In the genomic region with DNA sequence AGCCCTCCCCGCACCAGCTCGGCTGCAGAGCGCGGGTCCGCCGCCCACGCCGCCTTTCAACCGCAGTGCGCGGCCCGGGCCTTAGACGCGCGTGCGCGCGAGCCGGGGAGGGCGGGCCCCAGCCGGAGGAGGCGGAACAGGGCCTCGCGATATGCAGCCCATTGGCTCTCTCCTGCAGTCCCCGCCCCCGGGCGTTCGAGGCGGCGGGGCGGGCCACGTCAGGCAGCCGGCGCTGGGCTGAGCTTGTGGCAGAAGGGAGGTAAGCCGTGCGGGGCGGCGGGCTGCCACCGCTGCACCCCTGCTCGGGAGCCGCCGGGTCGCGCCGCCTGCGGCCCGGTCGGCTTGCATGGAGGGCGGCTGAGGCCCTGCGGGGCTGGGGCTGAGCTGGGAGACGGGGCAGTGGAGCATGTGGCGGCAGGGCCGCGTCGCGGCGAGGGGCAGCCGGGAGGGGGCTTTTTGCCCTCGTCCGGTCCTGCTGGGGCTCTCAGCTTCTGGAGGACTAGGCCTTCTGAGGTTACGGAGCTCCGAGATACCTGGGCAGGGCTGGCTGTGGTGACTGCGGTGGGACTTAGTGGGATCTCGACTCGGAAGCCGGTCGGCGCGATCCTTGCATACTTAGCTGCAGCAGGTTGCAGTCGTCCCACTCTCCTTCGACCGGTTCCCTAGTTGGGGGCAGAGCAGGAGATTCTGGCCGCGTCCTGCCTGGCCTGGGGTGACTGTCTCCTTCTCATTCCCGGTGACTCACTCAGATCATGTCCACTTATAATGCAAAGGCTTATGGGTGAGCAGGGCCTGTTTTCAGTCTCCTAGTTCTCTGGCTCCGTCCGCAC, we compare ENCODE assay signal across 8 cellular contexts. TPM values are rescaled to one million over a fixed set of nuclear protein-coding genes. Genes with fewer than 3 reads are reported as not detected.
DNase-seq lines count a peak whose midpoint lies in the region; ATAC-seq and TF ChIP-seq lines count a peak whose summit lies in the region.

A gene with protein sequence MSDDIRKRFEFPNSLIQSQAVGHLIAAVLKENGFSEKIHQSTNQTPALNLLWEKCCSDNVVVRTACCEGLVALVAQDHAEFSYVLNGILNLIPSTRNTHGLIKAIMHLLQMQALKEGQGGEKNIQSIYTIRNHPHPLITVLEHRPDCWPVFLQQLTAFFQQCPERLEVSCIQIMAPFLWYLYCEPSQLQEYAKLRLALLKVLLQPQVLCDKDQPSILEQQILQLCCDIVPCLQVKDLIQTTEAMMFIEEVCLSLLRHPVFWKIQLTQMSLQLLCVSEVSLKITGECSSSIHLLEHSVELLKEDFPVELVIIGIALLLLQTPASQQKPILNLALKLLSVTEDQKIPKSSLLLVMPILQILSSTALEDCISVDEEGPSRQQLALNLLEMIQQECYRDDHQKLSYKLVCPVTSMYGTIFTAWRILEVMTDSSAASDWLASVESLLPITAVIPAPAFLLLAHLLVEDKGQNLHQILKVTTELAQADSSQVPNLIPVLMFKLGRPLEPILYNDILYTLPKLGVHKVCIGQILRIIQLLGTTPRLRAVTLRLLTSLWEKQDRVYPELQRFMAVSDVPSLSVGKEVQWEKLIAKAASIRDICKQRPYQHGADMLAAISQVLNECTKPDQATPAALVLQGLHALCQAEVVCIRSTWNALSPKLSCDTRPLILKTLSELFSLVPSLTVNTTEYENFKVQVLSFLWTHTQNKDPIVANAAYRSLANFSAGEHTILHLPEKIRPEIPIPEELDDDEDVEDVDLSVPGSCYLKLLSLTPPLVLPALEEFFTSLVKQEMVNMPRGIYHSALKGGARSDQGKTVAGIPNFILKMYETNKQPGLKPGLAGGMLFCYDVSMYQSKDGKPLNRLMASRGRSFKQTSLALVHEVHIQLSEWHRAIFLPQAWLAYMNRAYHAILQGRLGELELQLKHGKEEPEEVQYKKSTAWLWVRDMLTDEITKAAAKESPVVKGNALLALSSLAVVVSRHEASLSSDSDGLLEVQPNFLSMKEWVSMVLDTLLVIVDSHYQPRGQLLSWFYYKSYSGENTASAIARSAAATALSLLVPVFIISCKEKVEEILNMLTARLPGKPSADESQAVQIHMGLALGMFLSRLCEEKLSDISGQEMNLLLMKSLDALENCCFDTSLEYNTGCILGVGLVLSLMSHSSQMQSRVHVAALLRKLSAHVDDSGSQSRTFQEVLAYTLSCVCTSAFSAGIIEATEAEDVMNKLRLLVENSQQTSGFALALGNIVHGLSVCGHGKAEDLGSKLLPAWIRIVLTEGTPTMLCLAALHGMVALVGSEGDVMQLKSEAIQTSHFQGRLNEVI (N-terminal part only) (plus strand): TSS at position 225 of the 830 bp plus-strand sequence. CDS start 31,095 bp downstream, outside the sequence.

- peak within 1 kb of the TSS; percentile 44 to 83 (median 69); a peak in 21 of 22 replicates for H3K27ac ChIP-seq in BLaER1 treated with 17β-estradiol and CSF1 and Interleukin-3, amounts not matched to agents 10 nM and 100 nM
- H3K27ac ChIP-seq in ectodermal cell (ENCODE audit: insufficient read depth, low read depth, low read length, poor library complexity, severe bottlenecking): peak within 1 kb of the TSS; percentile 77
- H3K27ac ChIP-seq in lung (ENCODE audit: low read depth in 1 of 2, low read length in 1 of 2): peak within 1 kb of the TSS; percentile 98 to 100

- H3K4me3 ChIP-seq in BLaER1 treated with 17β-estradiol and CSF1 and Interleukin-3, amounts not matched to agents 10 nM and 100 nM: peak within 1 kb of the TSS; percentile 74 to 94 (median 85)
- H3K4me3 ChIP-seq in ectodermal cell (ENCODE audit: insufficient read depth, low read depth, low read length): peak within 1 kb of the TSS; percentile 71
- peak within 1 kb of the TSS; percentile 90 for H3K4me3 ChIP-seq in lung

- DNase-seq in NCI-H69 (lab: John Stamatoyannopoulos, UW): peak; percentile 99
- peak; percentile 96 for DNase-seq in activated CD8-positive, alpha-beta T cell treated with anti-CD3 and anti-CD28 coated beads, Interleukin-2, amount 10 ng/mL, durations not matched to agents 7 days and 5 days
- DNase-seq in lung (ENCODE audit: low spot score): peak; percentile 95
- peak; percentile 92 to 93 (median 92) for DNase-seq in stimulated activated CD4-positive, alpha-beta T cell treated with anti-CD3 and anti-CD28 coated beads, TNF-alpha, amount 100 ng/mL, for 4 hours (ENCODE audit: low read depth in 3 of 3)

- H3K27me3 ChIP-seq in BLaER1 treated with 17β-estradiol and CSF1 and Interleukin-3, amounts not matched to agents 10 nM and 100 nM: no peaks in the 10 kb centered on the region; a peak in 1 of 22 replicates
- H3K27me3 ChIP-seq in ectodermal cell (ENCODE audit: control insufficient read depth, insufficient read depth, low read length, poor library complexity, severe bottlenecking): no peaks in the 10 kb centered on the region
- H3K27me3 ChIP-seq in lung (ENCODE audit: control insufficient read depth, insufficient read depth): no peaks in the 10 kb centered on the region

- H3K4me1 Mint-ChIP-seq in activated CD8-positive, alpha-beta T cell treated with anti-CD3 and anti-CD28 coated beads, Interleukin-2, amount 10 ng/mL, durations not matched to agents 7 days and 5 days (ENCODE audit: low read depth): peaks cover 20% of the 10 kb centered on the region

- WGBS in ectodermal cell, 2 experiments: 1% methylated on average over 77 of the region's 77 CpGs
- WGBS in lung, 2 donors: 0% methylated on average over 74 to 77 of the region's 77 CpGs

- H3K9me3 Mint-ChIP-seq in activated CD8-positive, alpha-beta T cell treated with anti-CD3 and anti-CD28 coated beads, Interleukin-2, amount 10 ng/mL, durations not matched to agents 7 days and 5 days (ENCODE audit: insufficient read depth): no peaks in the 10 kb centered on the region

- H3K9ac ChIP-seq in BLaER1 treated with 17β-estradiol and CSF1 and Interleukin-3, amounts not matched to agents 10 nM and 100 nM: peak within 1 kb of the TSS; percentile 75 to 87 (median 83)

- H3K4me3 Mint-ChIP-seq in activated CD8-positive, alpha-beta T cell treated with anti-CD3 and anti-CD28 coated beads, Interleukin-2, amount 10 ng/mL, durations not matched to agents 7 days and 5 days: peak within 1 kb of the TSS; percentile 84

- no peaks in the 10 kb centered on the region for H3K36me3 Mint-ChIP-seq in activated CD8-positive, alpha-beta T cell treated with anti-CD3 and anti-CD28 coated beads, Interleukin-2, amount 10 ng/mL, durations not matched to agents 7 days and 5 days (ENCODE audit: low read depth)

- H3K4me1 ChIP-seq in BLaER1 treated with 17β-estradiol and CSF1 and Interleukin-3, amounts not matched to agents 10 nM and 100 nM: peaks cover 16 to 29% (median 23%) of the 10 kb centered on the region in 10 experiments
- peaks cover 7% of the 10 kb centered on the region for H3K4me1 ChIP-seq in ectodermal cell (ENCODE audit: control insufficient read depth, insufficient read depth, low read length)
- H3K4me1 ChIP-seq in lung (ENCODE audit: control insufficient read depth in 2 of 2, insufficient read depth in 2 of 2, low read length in 2 of 2): peaks cover 1 to 15% of the 10 kb centered on the region in 2 donors

- no peaks in the 10 kb centered on the region for H4K20me1 ChIP-seq in BLaER1 treated with 17β-estradiol and CSF1 and Interleukin-3, amounts not matched to agents 10 nM and 100 nM

- H3K9me3 ChIP-seq in BLaER1 treated with 17β-estradiol and CSF1 and Interleukin-3, amounts not matched to agents 10 nM and 100 nM (replicated peaks in 1 of 11): no peaks in the 10 kb centered on the region
- no peaks in the 10 kb centered on the region for H3K9me3 ChIP-seq in ectodermal cell (ENCODE audit: control insufficient read depth, low read length)
- H3K9me3 ChIP-seq in lung (ENCODE audit: control insufficient read depth in 2 of 2, insufficient read depth in 1 of 2, low read length in 1 of 2): no peaks in the 10 kb centered on the region

- no peaks in the 10 kb centered on the region for H3K36me3 ChIP-seq in BLaER1 treated with 17β-estradiol and CSF1 and Interleukin-3, amounts not matched to agents 10 nM and 100 nM
- no peaks in the 10 kb centered on the region for H3K36me3 ChIP-seq in ectodermal cell (ENCODE audit: control insufficient read depth, insufficient read depth, low read length)
- H3K36me3 ChIP-seq in lung (ENCODE audit: control insufficient read depth in 2 of 2, insufficient read depth in 2 of 2, low read length in 2 of 2): no peaks in the 10 kb centered on the region

- CTCF ChIA-PET in activated CD8-positive, alpha-beta T cell treated with anti-CD3 and anti-CD28 coated beads, Interleukin-2, amount 10 ng/mL, durations not matched to agents 7 days and 5 days (lab: Charles Lee): interaction anchor here (1.1 to 1.7 kb wide), 6 partner anchors 10 to 257 kb away, joined by 3 to 10 read pairs (median 4); partner anchors contain the start of gene MLLT3

- H3K27me3 Mint-ChIP-seq in activated CD8-positive, alpha-beta T cell treated with anti-CD3 and anti-CD28 coated beads, Interleukin-2, amount 10 ng/mL, durations not matched to agents 7 days and 5 days (ENCODE audit: low read depth): no peaks in the 10 kb centered on the region

- H3K27ac Mint-ChIP-seq in activated CD8-positive, alpha-beta T cell treated with anti-CD3 and anti-CD28 coated beads, Interleukin-2, amount 10 ng/mL, durations not matched to agents 7 days and 5 days: peak within 1 kb of the TSS; percentile 82

- POLR2A ChIA-PET in activated CD8-positive, alpha-beta T cell treated with anti-CD3 and anti-CD28 coated beads, Interleukin-2, amount 10 ng/mL, durations not matched to agents 7 days and 5 days (lab: Charles Lee): interaction anchor here (0.6 to 2.5 kb wide), 11 partner anchors 12 to 474 kb away, joined by 3 to 27 read pairs (median 3); partner anchors contain the start of gene MLLT3

- H3K4me2 ChIP-seq in BLaER1 treated with 17β-estradiol and CSF1 and Interleukin-3, amounts not matched to agents 10 nM and 100 nM: peak within 1 kb of the TSS; percentile 89 to 98 (median 93)

- ATAC-seq in GM19328 (IDR thresholded peaks at IDR 0.05; ENCODE audit: unreplicated experiment): peak; percentile 99
- ATAC-seq in HG03520 (IDR thresholded peaks at IDR 0.05; ENCODE audit: unreplicated experiment): peak; percentile 99
- ATAC-seq in activated CD8-positive, alpha-beta T cell treated with anti-CD3 and anti-CD28 coated beads, Interleukin-2, amount 10 ng/mL, durations not matched to agents 7 days and 5 days: peak; percentile 99
- ATAC-seq in lung (ENCODE audit: insufficient read depth, low FRiP score): peak; percentile 99

- TF ChIP-seq CTCF in lung (IDR thresholded peaks at IDR 0.05; ENCODE audit: control extremely low read depth, extremely low read depth): no peak

RNA-seq across cellular contexts. Expression of the gene that starts here (rescaled TPM):
- 10 to 100 TPM; 31.5 to 32.8 TPM for total RNA-seq in activated CD8-positive, alpha-beta T cell treated with anti-CD3 and anti-CD28 coated beads, Interleukin-2, amount 10 ng/mL, durations not matched to agents 7 days and 5 days
- polyA plus RNA-seq in ectodermal cell (2013, experiment 1 of 4): 59.1 TPM
- polyA plus RNA-seq in ectodermal cell (2013, experiment 2 of 4): 68.7 TPM
- 48.0 TPM for polyA plus RNA-seq in ectodermal cell (2013, experiment 3 of 4)
- 53.9 TPM for polyA plus RNA-seq in ectodermal cell (2013, experiment 4 of 4)
- 10 to 100 TPM; 43.5 to 62.1 TPM for total RNA-seq in lung
- 10 to 100 TPM in 1 of 2 donors, 1 to 10 TPM in 1; 6.8 to 12.3 TPM for polyA plus RNA-seq in lung

Comparison
In these comparisons a context has a peak if more than half of its experiments do, and no peak if none do; other contexts are left out.
1. Peak in every context shown above with its lines: DNase-seq, ATAC-seq, H3K4me3 ChIP-seq and H3K27ac ChIP-seq.